Comparison of ENCODE assay signal across 8 cellular contexts in genomic region chr1:19596065-19596718, GRCh38. TPM values are rescaled to one million over a fixed set of nuclear protein-coding genes. Genes with fewer than 3 reads are reported as not detected.
DNase-seq lines count a peak whose midpoint lies in the region; ATAC-seq, FAIRE-seq and TF ChIP-seq lines count a peak whose summit lies in the region.

No MANE protein-coding gene starts in this region.

- peaks cover 46% of the 10 kb centered on the region for H3K4me1 ChIP-seq in CD8-positive, alpha-beta memory T cell (ENCODE audit: insufficient read depth, low read length)
- peaks cover 5 to 22% (median 12%) of the 10 kb centered on the region in 3 donors for H3K4me1 ChIP-seq in pancreas

- H3K9me3 ChIP-seq in CD8-positive, alpha-beta memory T cell (ENCODE audit: low read length), result no peaks in the 10 kb centered on the region
- no peaks in the 10 kb centered on the region for H3K9me3 ChIP-seq in pancreas

- peaks cover 0 to 5% of the 10 kb centered on the region in 2 donors for H3K27me3 Mint-ChIP-seq in CD8-positive, alpha-beta memory T cell
- H3K27me3 Mint-ChIP-seq in activated CD4-positive, alpha-beta memory T cell treated with anti-CD3 and anti-CD28 coated beads for 36 hours, result no peaks in the 10 kb centered on the region

- H3K27ac Mint-ChIP-seq in CD8-positive, alpha-beta memory T cell, result peak overlapping the region; percentile 97 to 100 (median 100)
- H3K27ac Mint-ChIP-seq in activated CD4-positive, alpha-beta memory T cell treated with anti-CD3 and anti-CD28 coated beads for 36 hours, result peak overlapping the region; percentile 100

- intact Hi-C loops in activated CD4-positive, alpha-beta memory T cell treated with anti-CD3 and anti-CD28 coated beads for 36 hours (cut with micrococcal nuclease), result loop anchor here (1.0 to 10.0 kb wide), 8 partner anchors 10 to 671 kb away; partner anchors contain the start of genes CAPZB, NBL1, OTUD3 and UBR4
- intact Hi-C loops in pancreas (cut with DNase I), result no loop called here

- peaks cover 38 to 53% (median 46%) of the 10 kb centered on the region in 3 donors for H3K4me1 Mint-ChIP-seq in CD8-positive, alpha-beta memory T cell
- peaks cover 39% of the 10 kb centered on the region for H3K4me1 Mint-ChIP-seq in activated CD4-positive, alpha-beta memory T cell treated with anti-CD3 and anti-CD28 coated beads for 36 hours (ENCODE audit: low read depth)

- no peaks in the 10 kb centered on the region for H3K27me3 ChIP-seq in CD8-positive, alpha-beta memory T cell (ENCODE audit: insufficient read depth, low read length, poor library complexity, severe bottlenecking)
- H3K27me3 ChIP-seq in pancreas, result no peaks in the 10 kb centered on the region

- peak overlapping the region; percentile 100 for H3K27ac ChIP-seq in CD8-positive, alpha-beta memory T cell (ENCODE audit: low read depth, low read length)
- peak overlapping the region; percentile 87 to 91 (median 88) for H3K27ac ChIP-seq in pancreas

- peak overlapping the region; percentile 87 to 98 (median 97) for H3K4me3 Mint-ChIP-seq in CD8-positive, alpha-beta memory T cell
- peak overlapping the region; percentile 92 for H3K4me3 Mint-ChIP-seq in activated CD4-positive, alpha-beta memory T cell treated with anti-CD3 and anti-CD28 coated beads for 36 hours

- H3K9me3 Mint-ChIP-seq in CD8-positive, alpha-beta memory T cell, result no peaks in the 10 kb centered on the region
- no peaks in the 10 kb centered on the region for H3K9me3 Mint-ChIP-seq in activated CD4-positive, alpha-beta memory T cell treated with anti-CD3 and anti-CD28 coated beads for 36 hours

- peaks cover 0 to 20% (median 3%) of the 10 kb centered on the region in 3 donors for H3K36me3 Mint-ChIP-seq in CD8-positive, alpha-beta memory T cell
- H3K36me3 Mint-ChIP-seq in activated CD4-positive, alpha-beta memory T cell treated with anti-CD3 and anti-CD28 coated beads for 36 hours, result peaks cover 17% of the 10 kb centered on the region

- no peak for FAIRE-seq in pancreas (lab: Jason Lieb, UNC)

- CTCF ChIA-PET in CD8-positive, alpha-beta memory T cell (lab: Charles Lee), result interaction anchor here (0.9 to 3.2 kb wide), 12 partner anchors 10 to 204 kb away, joined by 3 to 13 read pairs (median 4); no protein-coding TSS in a partner anchor
- CTCF ChIA-PET in activated CD4-positive, alpha-beta memory T cell treated with anti-CD3 and anti-CD28 coated beads for 36 hours (lab: Charles Lee), result interaction anchor here (0.9 to 2.8 kb wide), 3 partner anchors 14 to 218 kb away, joined by 3 to 10 read pairs (median 3); no protein-coding TSS in a partner anchor

- H3K4me3 ChIP-seq in CD8-positive, alpha-beta memory T cell (ENCODE audit: low read length), result peak overlapping the region; percentile 94
- peak overlapping the region; percentile 88 to 99 (median 92) for H3K4me3 ChIP-seq in pancreas

- POLR2A ChIA-PET in CD8-positive, alpha-beta memory T cell (lab: Charles Lee), result interaction anchor here (0.7 to 2.1 kb wide), 9 partner anchors 10 to 345 kb away, joined by 3 to 22 read pairs (median 4); partner anchors contain the start of genes CAPZB, EMC1 and NBL1
- POLR2A ChIA-PET in activated CD4-positive, alpha-beta memory T cell treated with anti-CD3 and anti-CD28 coated beads for 36 hours (lab: Charles Lee), result interaction anchor here (0.9 to 1.3 kb wide), 7 partner anchors 10 to 348 kb away, joined by 3 to 6 read pairs (median 4); partner anchors contain the start of gene NBL1

- ATAC-seq in pancreas (peak in 3 of 4 donors; percentile 6 to 19 (median 11)), GM21390 (IDR thresholded peaks at IDR 0.05; ENCODE audit: unreplicated experiment) (no peak), HG02763 (IDR thresholded peaks at IDR 0.05; ENCODE audit: unreplicated experiment) (no peak), GM21526 (IDR thresholded peaks at IDR 0.05; ENCODE audit: low FRiP score, unreplicated experiment) (no peak)

- H3K36me3 ChIP-seq in CD8-positive, alpha-beta memory T cell (ENCODE audit: insufficient read depth, low read length), result no peaks in the 10 kb centered on the region
- no peaks in the 10 kb centered on the region for H3K36me3 ChIP-seq in pancreas

- no peak for TF ChIP-seq CTCF in pancreas (IDR thresholded peaks at IDR 0.05)

- no peak for DNase-seq in CD8-positive, alpha-beta memory T cell
- DNase-seq in HuH-7.5 (ENCODE audit: low spot score) (peak; percentile 32), germinal center (ENCODE audit: low spot score) (peak; percentile 6), pancreas (no peak)
- no peak for DNase-seq in activated CD4-positive, alpha-beta memory T cell treated with anti-CD3 and anti-CD28 coated beads for 36 hours

- WGBS in pancreas, 2 donors, result 3% methylated on average over 11 of the region's 11 CpGs

RNA-seq across cellular contexts. Expression of gene NBL1, which starts 47.9 kb away (rescaled TPM):
- total RNA-seq in CD8-positive, alpha-beta memory T cell, result 10 to 100 TPM; 35.6 to 36.3 TPM
- 8.1 TPM for polyA plus RNA-seq in CD8-positive, alpha-beta memory T cell
- 10 to 100 TPM; 25.0 to 31.3 TPM for total RNA-seq in activated CD4-positive, alpha-beta memory T cell treated with anti-CD3 and anti-CD28 coated beads for 36 hours
- total RNA-seq in pancreas, result 10 to 100 TPM in 4 of 6 donors, 1 to 10 TPM in 2; 5.8 to 45.6 (median 15.1) TPM
- polyA plus RNA-seq in pancreas, result 10 to 100 TPM; 27.7 to 28.2 TPM

Comparison
In these comparisons a context has a peak if more than half of its experiments do, and no peak if none do; other contexts are left out.
1. DNase-seq: peak in HuH-7.5 (single experiment) and germinal center (single experiment); none in CD8-positive, alpha-beta memory T cell (0 of 5), activated CD4-positive, alpha-beta memory T cell treated with anti-CD3 and anti-CD28 coated beads for 36 hours (single experiment) and pancreas (0 of 6).
2. ATAC-seq: peak in pancreas (3 of 4); none in GM21390 (single experiment), HG02763 (single experiment) and GM21526 (single experiment).